In the genomic region with DNA sequence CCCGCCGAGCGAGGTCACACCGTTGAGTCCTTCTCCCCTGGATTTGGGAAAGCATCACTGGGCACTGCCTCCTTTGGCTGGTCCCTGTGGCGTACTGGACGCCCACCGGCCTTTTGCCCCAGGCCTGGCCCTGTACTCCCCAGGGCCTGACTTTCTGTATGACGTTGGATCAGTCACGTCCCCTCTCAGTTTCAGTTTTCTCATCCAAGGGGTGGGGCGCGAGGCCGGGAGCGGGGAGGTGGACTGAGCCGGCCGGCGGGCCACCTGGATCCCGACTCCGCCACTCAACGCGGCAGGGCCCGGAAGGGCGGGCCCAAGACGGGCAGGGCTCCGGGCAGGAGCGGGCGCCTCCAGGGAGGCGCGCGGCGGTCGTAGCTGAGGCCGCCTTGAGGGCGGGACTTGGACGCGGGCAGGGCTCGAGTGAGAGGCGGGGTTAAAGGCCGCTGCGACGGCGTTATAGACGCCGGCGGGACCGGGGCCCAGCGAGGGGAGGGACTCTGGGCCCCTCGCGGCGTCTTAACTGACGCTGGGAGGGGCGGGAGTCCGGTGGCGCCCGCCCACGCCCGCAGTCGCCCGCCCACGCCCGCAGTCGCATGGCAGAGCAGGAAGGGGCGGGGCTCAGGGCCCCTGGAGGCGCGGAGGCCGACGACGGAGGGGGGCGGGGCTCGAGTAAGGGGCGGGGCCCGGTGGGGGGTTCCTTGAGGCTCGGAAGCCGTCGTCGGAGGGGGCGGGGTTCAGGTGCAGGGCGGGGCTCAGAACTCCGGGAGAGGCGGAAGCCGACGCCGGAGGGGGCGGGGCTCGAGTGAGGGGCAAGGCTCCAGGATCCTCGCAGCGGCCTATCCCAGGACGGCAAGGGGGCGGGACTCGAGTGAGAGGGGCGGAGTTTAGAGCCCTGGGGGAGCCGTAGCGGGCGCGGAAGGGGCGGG, we compare ENCODE assay signal across 8 cellular contexts.
A peak's percentile ranks its signal among the peaks of the same experiment; 100 is the strongest.
DNase-seq lines count a peak whose midpoint lies in the region; ATAC-seq lines count a peak whose summit lies in the region.

No MANE protein-coding gene starts in this region.

- DNase-seq in AG20443 (ENCODE audit: low spot score) (peak; percentile 98), NCI-H345 treated with DMSO at 0.1 percent for 48 hours (lab: John Stamatoyannopoulos, UW; ENCODE audit: unreplicated experiment) (peak; percentile 93), islet precursor cell (peak; percentile 100)
- DNase-seq in activated CD4-positive, CD25-positive, alpha-beta regulatory T cell treated with anti-CD3 and anti-CD28 coated beads, Interleukin-2, amount 50 U/mL, for 16 hours (ENCODE audit: low read depth, low spot score), result peak; percentile 100
- DNase-seq in central memory CD4-positive, alpha-beta T cell, result peak; percentile 100
- DNase-seq in stimulated activated CD4-positive, alpha-beta T cell treated with anti-CD3 and anti-CD28 coated beads, Interleukin-12 subunit alpha, Interleukin-12 subunit beta, amount 100 ng/mL, for 24 hours (ENCODE audit: low read depth in 2 of 2), result peak; percentile 100

- ATAC-seq in GM19043 (IDR thresholded peaks at IDR 0.05; ENCODE audit: low read depth, unreplicated experiment), result peak; percentile 58
- ATAC-seq in HG03342 (IDR thresholded peaks at IDR 0.05; ENCODE audit: unreplicated experiment), result peak; percentile 60

Comparison
In these comparisons a context has a peak if more than half of its experiments do, and no peak if none do; other contexts are left out.
1. Peak in every context shown above with its lines: DNase-seq and ATAC-seq.